Comparison of ENCODE assay signal across 8 cellular contexts in the genomic region with DNA sequence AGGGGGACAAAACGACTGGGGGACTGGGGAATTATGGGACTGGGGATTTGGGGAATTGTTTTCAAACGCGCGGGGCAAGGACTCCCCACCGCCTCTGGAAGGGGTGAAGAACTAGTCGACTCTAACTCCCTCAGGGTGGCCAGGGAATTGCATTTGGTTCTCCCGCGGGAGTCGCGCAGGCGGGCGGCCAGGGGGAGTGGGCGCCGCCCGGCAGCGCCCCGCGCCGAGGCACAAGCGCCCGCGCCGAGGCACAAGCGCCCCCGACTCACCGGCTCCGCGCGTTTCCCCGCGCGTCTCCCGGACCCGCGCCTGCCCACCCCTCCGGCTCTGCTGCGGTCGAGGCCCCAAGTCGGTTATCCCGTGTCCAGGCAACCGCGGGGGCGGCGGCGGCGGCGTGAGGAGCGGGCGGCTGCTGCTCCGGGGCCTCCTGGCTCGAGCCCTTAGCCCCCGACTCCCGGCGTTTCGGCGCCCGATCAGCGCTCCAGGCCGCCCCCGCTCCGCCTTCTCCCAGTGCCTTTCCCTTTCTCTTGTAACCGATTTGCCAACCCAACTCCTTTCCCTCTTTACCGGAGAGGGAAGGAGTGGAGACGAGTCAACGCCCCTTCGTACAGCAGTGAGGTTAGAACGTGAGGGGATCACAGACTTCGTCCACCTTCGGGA. TPM values are rescaled to one million over a fixed set of nuclear protein-coding genes. Genes with fewer than 3 reads are reported as not detected.
DNase-seq lines count a peak whose midpoint lies in the region; ATAC-seq and TF ChIP-seq lines count a peak whose summit lies in the region.

A gene with protein sequence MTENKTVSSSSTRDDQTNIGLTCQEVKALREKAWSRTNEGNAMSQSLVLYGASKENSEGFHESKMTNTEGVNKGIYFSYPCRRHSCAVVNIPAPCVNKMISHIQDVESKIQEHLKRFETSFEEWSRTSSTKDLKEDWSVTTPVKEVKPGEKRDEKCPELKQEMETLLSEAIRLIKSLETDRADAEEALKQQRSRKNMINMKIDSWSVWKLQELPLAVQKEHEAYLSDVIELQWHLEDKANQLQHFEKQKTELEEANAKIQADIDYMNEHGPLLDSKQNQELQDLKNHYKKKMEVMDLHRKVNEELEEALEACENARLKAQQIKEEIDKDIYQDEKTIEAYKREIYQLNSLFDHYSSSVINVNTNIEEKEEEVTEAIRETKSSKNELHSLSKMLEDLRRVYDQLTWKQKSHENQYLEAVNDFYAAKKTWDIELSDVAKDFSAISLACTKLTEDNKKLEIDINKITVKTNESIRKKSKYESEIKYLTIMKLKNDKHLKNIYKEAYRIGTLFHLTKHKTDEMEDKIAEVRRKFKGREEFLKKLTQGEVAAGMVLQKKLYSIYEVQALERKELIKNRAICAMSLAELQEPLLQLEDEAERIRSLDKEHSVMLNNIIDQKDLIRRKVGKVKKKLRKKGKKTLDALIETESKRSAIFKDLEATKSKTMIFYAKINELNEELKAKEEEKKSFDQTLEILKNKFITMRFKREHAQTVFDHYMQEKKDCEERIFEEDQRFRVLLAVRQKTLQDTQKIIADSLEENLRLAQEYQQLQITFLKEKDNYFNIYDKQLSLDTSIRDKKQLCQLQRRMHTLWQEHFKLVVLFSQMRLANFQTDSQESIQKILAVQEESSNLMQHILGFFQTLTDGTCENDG (minus strand): TSS at position 338 of the 660 bp plus-strand sequence. CDS start 28,633 bp downstream, outside the sequence.

- TF ChIP-seq CTCF in GM13976 (IDR thresholded peaks at IDR 0.05; ENCODE audit: borderline replicate concordance, control extremely low read depth, extremely low read depth, insufficient read depth, missing control alignments) (no peak), RWPE2 (IDR thresholded peaks at IDR 0.05; ENCODE audit: poor library complexity, severe bottlenecking) (no peak), cardiac muscle cell (IDR thresholded peaks at IDR 0.05; ENCODE audit: low read depth, low read length) (no peak)

- no peaks in the 10 kb centered on the region for H3K9me3 ChIP-seq in RWPE2 (ENCODE audit: severe bottlenecking)
- no peaks in the 10 kb centered on the region for H3K9me3 ChIP-seq in cardiac muscle cell (ENCODE audit: low read depth)

- H3K27me3 ChIP-seq in RWPE2 (ENCODE audit: insufficient read depth, poor library complexity, severe bottlenecking) (peaks cover 40% of the 10 kb centered on the region), cardiac muscle cell (peaks cover 8% of the 10 kb centered on the region)

- peak; percentile 42; the same call in 2 of the 3 replicates for ATAC-seq in RWPE2 (ENCODE audit: low read depth)

- in situ Hi-C loops in GM13976 (cut with MboI; ENCODE audit: low sequenced_read_pairs, unreplicated experiment) = no loop called here

- DNase-seq in GM13976 (ENCODE audit: low spot score) (peak; percentile 18), RWPE2 (ENCODE audit: low spot score) (no peak), cardiac muscle cell (ENCODE audit: low read depth in 1 of 2, low spot score in 1 of 2) (peak; percentile 38 to 78), posterior vena cava (ENCODE audit: low spot score) (peak; percentile 72), NAMALWA (ENCODE audit: low spot score) (no peak), foreskin melanocyte (no peak), mucosa of gallbladder (ENCODE audit: low spot score) (no peak)
- no peak for DNase-seq in activated effector memory CD4-positive, alpha-beta T cell treated with anti-CD3 and anti-CD28 coated beads, Interleukin-2, amount 50 U/mL, for 16 hours

- H3K4me1 ChIP-seq in RWPE2 (ENCODE audit: insufficient read depth, poor library complexity, severe bottlenecking) (no peaks in the 10 kb centered on the region), cardiac muscle cell (ENCODE audit: low read depth) (no peaks in the 10 kb centered on the region)

- H3K4me3 ChIP-seq in RWPE2 (ENCODE audit: severe bottlenecking) = no peak within 1 kb of the TSS
- peak within 1 kb of the TSS; percentile 58 for H3K4me3 ChIP-seq in cardiac muscle cell

- H3K27ac ChIP-seq in RWPE2 (ENCODE audit: poor library complexity, severe bottlenecking) = no peak within 1 kb of the TSS
- no peak within 1 kb of the TSS for H3K27ac ChIP-seq in cardiac muscle cell

- H3K36me3 ChIP-seq in RWPE2 (ENCODE audit: low read depth) (no peaks in the 10 kb centered on the region), cardiac muscle cell (no peaks in the 10 kb centered on the region)

- intact Hi-C loops in posterior vena cava (cut with DNase I) = no loop called here

RNA-seq across cellular contexts. Expression of the gene that starts here (rescaled TPM):
- total RNA-seq in cardiac muscle cell (0.49 TPM in 1 of 2 replicates, not detected in the other), posterior vena cava (1 to 10 TPM in 1 of 2 donors, under 1 TPM in 1; 0.97 to 1.2 TPM), mucosa of gallbladder (0.69 TPM)
- 0.17 and 0.82 TPM in 2 replicates for polyA plus RNA-seq in cardiac muscle cell

Comparison
In these comparisons a context has a peak if more than half of its experiments do, and no peak if none do; other contexts are left out.
1. Peak in DNase-seq and H3K4me3 ChIP-seq in cardiac muscle cell; RNA of the gene not detected or under 1 TPM.
2. DNase-seq: peak in GM13976 (single experiment) and posterior vena cava (single experiment); none in RWPE2 (single experiment), NAMALWA (single experiment), activated effector memory CD4-positive, alpha-beta T cell treated with anti-CD3 and anti-CD28 coated beads, Interleukin-2, amount 50 U/mL, for 16 hours (single experiment), foreskin melanocyte (single experiment) and mucosa of gallbladder (single experiment).